ENCODE assay signal across 33 cellular contexts in genomic region chr17:74632597-74632996, GRCh38. TPM values are rescaled to one million over a fixed set of nuclear protein-coding genes. Genes with fewer than 3 reads are reported as not detected.
DNase-seq lines count a peak whose midpoint lies in the region; ATAC-seq and TF ChIP-seq lines count a peak whose summit lies in the region.
"Had no signal": no experiment of that assay in that cellular context is flagged by ENCODE, and none has a peak within 500 bp of the region (broad histone marks: within the 10 kb centered on the region; RNA-seq: fewer than 3 reads in every experiment).

No MANE protein-coding gene starts in this region.

- no peak for TF ChIP-seq CTCF in cardiac muscle cell (IDR thresholded peaks at IDR 0.05; ENCODE audit: low read depth, low read length)
- no peak for TF ChIP-seq CTCF in GM10266 (IDR thresholded peaks at IDR 0.05; ENCODE audit: control insufficient read depth, insufficient read depth, low read depth, missing control alignments)

- H3K9me3 ChIP-seq in cardiac muscle cell (ENCODE audit: low read depth) (no peaks in the 10 kb centered on the region), adipocyte (ENCODE audit: control insufficient read depth, low read length) (no peaks in the 10 kb centered on the region), mesodermal cell (ENCODE audit: control insufficient read depth, low read length) (no peaks in the 10 kb centered on the region)
- H3K9me3 ChIP-seq: body of pancreas, lower lobe of right lung, uterus had no signal

- 93 to 96% methylated on average over 4 to 7 of the region's 9 CpGs for WGBS in mesodermal cell (ENCODE audit: insufficient coverage in 2 of 2), 2 experiments

- H3K36me3 ChIP-seq in cardiac muscle cell (no peaks in the 10 kb centered on the region), adipocyte (ENCODE audit: control insufficient read depth, insufficient read depth, low read length, severe bottlenecking) (no peaks in the 10 kb centered on the region), mesodermal cell (ENCODE audit: control insufficient read depth, insufficient read depth, low read length) (no peaks in the 10 kb centered on the region)
- H3K36me3 ChIP-seq: lower lobe of right lung, spleen, uterus had no signal

- DNase-seq in cardiac muscle cell (ENCODE audit: low read depth in 1 of 2, low spot score in 1 of 2) (peak in 1 of 2 donors; percentile 18), left ventricle myocardium superior (no peak), adipocyte (ENCODE audit: low read depth) (no peak), GM10266 (ENCODE audit: extremely low spot score) (no peak), DMS 273 (lab: John Stamatoyannopoulos, UW; ENCODE audit: unreplicated experiment) (no peak), NCI-H69 (lab: John Stamatoyannopoulos, UW) (no peak)
- DNase-seq: activated CD4-positive, alpha-beta T cell treated with anti-CD3 and anti-CD28 coated beads, Interleukin-2, amount 10 ng/mL, durations not matched to agents 7 days and 5 days; activated naive CD4-positive, alpha-beta T cell; activated T-cell treated with anti-CD3 and anti-CD28 coated beads, Interleukin-2, amount 50 U/mL, for 48 hours; DMS153; kidney; lower lobe of right lung; NCI-H1417 treated with DMSO at 0.1 percent for 48 hours; NCI-H2081 treated with DMSO at 0.1 percent for 48 hours; NCI-H82; PC-3; right cardiac atrium; spleen; stimulated activated CD4-positive, alpha-beta T cell treated with anti-CD3 and anti-CD28 coated beads, Interleukin-2, amount 100 ng/mL, for 48 hours; uterus had no signal

- no peak overlapping the region for H3K9ac ChIP-seq in adipocyte (ENCODE audit: low read length)
- H3K9ac ChIP-seq: parathyroid adenoma had no signal

- H3K27ac ChIP-seq in cardiac muscle cell (peak overlapping the region; percentile 76), mesodermal cell (ENCODE audit: low read depth, low read length, severe bottlenecking) (peak overlapping the region; percentile 87)
- H3K27ac ChIP-seq: body of pancreas, lower lobe of right lung, uterus, VCaP had no signal

- H3K4me3 ChIP-seq in cardiac muscle cell, result no peak overlapping the region
- H3K4me3 ChIP-seq in adipocyte (ENCODE audit: low read length), result peak overlapping the region; percentile 47
- H3K4me3 ChIP-seq in mesodermal cell (ENCODE audit: extremely low read depth, insufficient read depth, low read length, poor library complexity, severe bottlenecking), result no peak overlapping the region
- H3K4me3 ChIP-seq: body of pancreas, lower lobe of right lung, uterus had no signal

- H3K4me1 ChIP-seq in cardiac muscle cell (ENCODE audit: low read depth) (peaks cover 42% of the 10 kb centered on the region), adipocyte (ENCODE audit: control insufficient read depth, insufficient read depth, low read length) (peaks cover 9% of the 10 kb centered on the region), mesodermal cell (ENCODE audit: control insufficient read depth, insufficient read depth, low read length, poor library complexity, severe bottlenecking) (peaks cover 34% of the 10 kb centered on the region)
- H3K4me1 ChIP-seq: body of pancreas, uterus had no signal

- no peaks in the 10 kb centered on the region for H3K27me3 ChIP-seq in cardiac muscle cell
- peaks cover 30% of the 10 kb centered on the region for H3K27me3 ChIP-seq in adipocyte (replicated peaks; ENCODE audit: control insufficient read depth, insufficient read depth, low read length)
- H3K27me3 ChIP-seq: body of pancreas, uterus had no signal

- ATAC-seq in left ventricle myocardium superior (no peak), GM18520 (IDR thresholded peaks at IDR 0.05; ENCODE audit: unreplicated experiment) (no peak)
- ATAC-seq: body of pancreas, PC-3 had no signal

- intact Hi-C loops in left ventricle myocardium superior (cut with micrococcal nuclease), result no loop called here

RNA-seq across cellular contexts. Expression of gene CD300E, which starts 9.1 kb away (rescaled TPM):
- total RNA-seq in cardiac muscle cell (0.07 TPM in 1 of 2 replicates, not detected in the other), left ventricle myocardium superior (0.27 TPM)
- 0.34 TPM in 1 of 2 replicates, not detected in the other for polyA plus RNA-seq in cardiac muscle cell
- 1.4 TPM for polyA plus RNA-seq in mesodermal cell (2013, experiment 1 of 2)
- polyA plus RNA-seq in mesodermal cell (2013, experiment 2 of 2), result 2.0 TPM
- total RNA-seq: A172; activated CD4-positive, alpha-beta T cell treated with anti-CD3 and anti-CD28 coated beads, Interleukin-2, amount 10 ng/mL, durations not matched to agents 7 days and 5 days; body of pancreas; cerebellum; endothelial cell of umbilical vein; HT1080; PC-3 had no signal
- polyA plus RNA-seq: endothelial cell of umbilical vein, neural cell had no signal

RNA-seq across cellular contexts. Expression of gene CD300LD, which starts 40.5 kb away (rescaled TPM):
- total RNA-seq in cardiac muscle cell (not detected in 2 replicates), left ventricle myocardium superior (not detected)
- not detected in 2 replicates for polyA plus RNA-seq in cardiac muscle cell
- not detected for polyA plus RNA-seq in mesodermal cell (2013, experiment 1 of 2)
- not detected for polyA plus RNA-seq in mesodermal cell (2013, experiment 2 of 2)
- total RNA-seq: A172, body of pancreas, cerebellum, endothelial cell of umbilical vein, HT1080, kidney, lower lobe of right lung, PC-3, right cardiac atrium, Right ventricle myocardium inferior, subcutaneous adipose tissue, uterus had no signal
- polyA plus RNA-seq: adipose tissue, endothelial cell of umbilical vein, neural cell, right cardiac atrium had no signal
